In the genomic region with DNA sequence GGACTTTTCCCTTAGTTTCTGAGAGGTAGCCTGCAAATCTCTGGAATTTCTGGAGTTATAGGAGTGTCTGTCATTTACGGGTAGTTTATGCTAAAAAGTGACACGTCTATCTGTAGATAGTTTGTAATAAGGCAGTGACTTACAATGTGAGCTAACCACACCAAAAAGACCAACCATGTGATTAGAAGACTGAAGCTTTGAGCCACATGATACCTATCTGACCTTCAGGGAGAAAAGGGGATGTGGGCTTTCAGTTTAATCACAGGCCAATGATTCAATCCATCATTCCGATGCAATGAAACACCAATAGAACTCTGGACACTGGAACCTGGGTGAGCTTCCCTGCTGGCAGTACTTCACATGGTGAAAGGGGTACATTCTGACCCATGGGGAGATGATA, we compare ENCODE assay signal across 21 cellular contexts.
"Had no signal": no experiment of that assay in that cellular context is flagged by ENCODE, and none has a peak within 500 bp of the region (broad histone marks: within the 10 kb centered on the region; RNA-seq: fewer than 3 reads in every experiment).

No MANE protein-coding gene starts in this region.

- ATAC-seq: left ventricle myocardium superior; right lobe of liver; stimulated activated naive CD8-positive, alpha-beta T cell treated with anti-CD3 and anti-CD28 coated beads, Interleukin-15, amount 100 ng/mL, for 72 hours had no signal

- H3K9me3 ChIP-seq: colonic mucosa, right lobe of liver, thyroid gland had no signal

- DNase-seq: colonic mucosa; effector CD8-positive, alpha-beta T cell; erythroblast; esophagus squamous epithelium; foreskin melanocyte; hypothalamus; immature natural killer cell; islet precursor cell; left ventricle myocardium superior; lower lobe of right lung; natural killer cell; occipital lobe; ovary; posterior cingulate gyrus; right lobe of liver; small intestine; stimulated activated CD4-positive, alpha-beta T cell treated with anti-CD3 and anti-CD28 coated beads, Interleukin-15, amount 100 ng/mL, for 24 hours; stimulated activated CD4-positive, alpha-beta T cell treated with anti-CD3 and anti-CD28 coated beads, Interleukin-2, amount 100 ng/mL, for 48 hours; stimulated activated naive CD4-positive, alpha-beta T cell; stimulated activated naive CD8-positive, alpha-beta T cell treated with anti-CD3 and anti-CD28 coated beads, Interleukin-15, amount 100 ng/mL, for 72 hours had no signal

- H3K27ac ChIP-seq: colonic mucosa, esophagus squamous epithelium, lower lobe of right lung, ovary, right lobe of liver, thyroid gland had no signal

- H3K4me3 ChIP-seq: colonic mucosa, esophagus squamous epithelium, lower lobe of right lung, ovary, right lobe of liver, thyroid gland had no signal

- H3K4me1 ChIP-seq: colonic mucosa, esophagus squamous epithelium, lower lobe of right lung, right lobe of liver, thyroid gland had no signal

- H3K27me3 ChIP-seq: colonic mucosa, esophagus squamous epithelium, ovary, right lobe of liver, thyroid gland had no signal

- H3K36me3 ChIP-seq: colonic mucosa, esophagus squamous epithelium, lower lobe of right lung, ovary, right lobe of liver, thyroid gland had no signal
